In the genomic region with DNA sequence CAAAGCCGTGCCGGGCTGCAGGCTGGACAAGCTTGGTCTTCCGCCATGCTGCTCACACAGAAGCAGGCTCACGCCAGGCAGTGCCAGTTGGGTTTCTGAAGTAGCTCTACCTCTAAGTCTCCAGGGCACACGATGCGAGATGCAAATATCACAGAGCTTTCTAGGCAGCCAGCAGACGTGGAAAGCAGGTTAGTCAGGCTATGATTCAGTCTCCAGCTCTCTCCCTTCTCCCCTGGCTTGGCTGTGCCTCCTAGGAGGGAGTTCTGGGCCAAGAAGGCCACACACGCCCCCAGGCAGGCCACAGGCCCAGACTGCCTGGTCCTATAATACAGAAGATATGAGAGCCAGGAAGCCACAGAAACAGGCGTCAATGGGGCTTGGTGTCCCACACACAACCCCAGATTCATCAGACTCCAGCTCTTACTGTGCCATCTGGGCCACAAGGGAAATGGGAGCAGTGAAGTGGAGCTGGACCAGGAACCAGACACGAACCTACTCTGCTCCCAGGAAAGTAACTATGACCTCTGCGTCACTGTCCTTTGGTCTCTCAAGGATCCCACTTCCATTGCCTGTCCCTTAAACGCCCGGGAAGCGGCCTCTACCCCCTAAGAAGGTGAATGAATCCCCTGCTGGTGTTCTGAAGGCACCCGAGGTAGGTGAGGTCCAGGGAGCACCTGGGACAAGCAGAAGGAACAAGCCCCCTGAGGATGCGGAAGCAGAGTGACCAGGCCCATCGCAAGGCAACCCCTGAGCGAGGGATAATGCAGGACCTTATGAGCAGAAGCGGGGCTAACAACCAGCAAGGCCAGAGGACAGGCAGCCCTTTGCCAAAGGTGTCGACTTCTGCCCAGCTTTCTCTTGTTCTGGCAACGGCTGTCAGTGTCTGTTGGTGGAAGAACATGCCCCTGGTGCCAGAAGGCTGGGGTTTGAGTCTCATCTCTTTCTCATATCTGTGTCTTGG, we compare ENCODE assay signal across 9 cellular contexts.
DNase-seq lines count a peak whose midpoint lies in the region; ATAC-seq and TF ChIP-seq lines count a peak whose summit lies in the region.
"Had no signal": no experiment of that assay in that cellular context is flagged by ENCODE, and none has a peak within 500 bp of the region (broad histone marks: within the 10 kb centered on the region; RNA-seq: fewer than 3 reads in every experiment).

No MANE protein-coding gene starts in this region.

- peak overlapping the region; percentile 23 to 45 for H3K27ac ChIP-seq in breast epithelium
- H3K27ac ChIP-seq: suprapubic skin had no signal

- no peak for TF ChIP-seq POLR2A in breast epithelium (IDR thresholded peaks at IDR 0.05)

- no peak for TF ChIP-seq CTCF in breast epithelium (IDR thresholded peaks at IDR 0.05)

- intact Hi-C loops in breast epithelium (cut with DNase I; ENCODE audit: low total_unique reads), result no loop called here

- ATAC-seq in memory B cell (ENCODE audit: low read depth), result no peak
- ATAC-seq in HG03571 (IDR thresholded peaks at IDR 0.05; ENCODE audit: unreplicated experiment), result no peak
- ATAC-seq in GM21528 (IDR thresholded peaks at IDR 0.05; ENCODE audit: low FRiP score, unreplicated experiment), result no peak

- H3K9me3 ChIP-seq in breast epithelium, result no peaks in the 10 kb centered on the region
- H3K9me3 ChIP-seq: suprapubic skin had no signal

- peak overlapping the region; percentile 96 for H3K27ac Mint-ChIP-seq in memory B cell

- no peaks in the 10 kb centered on the region for H3K27me3 ChIP-seq in breast epithelium
- H3K27me3 ChIP-seq: suprapubic skin had no signal

- peak; percentile 29 to 39 for DNase-seq in stimulated activated CD4-positive, alpha-beta T cell treated with anti-CD3 and anti-CD28 coated beads, Interleukin-2, amount 100 ng/mL, for 24 hours
- DNase-seq in stimulated activated CD4-positive, alpha-beta T cell treated with anti-CD3 and anti-CD28 coated beads, Interleukin-4, amount 100 ng/mL, for 1 hour, result no peak
- DNase-seq in breast epithelium (ENCODE audit: low spot score in 2 of 2) (peak; percentile 49 to 54), memory B cell (ENCODE audit: low spot score in 2 of 2) (no peak), cerebellar nuclear complex (lab: John Stamatoyannopoulos, UW) (no peak), DMS153 (lab: John Stamatoyannopoulos, UW) (no peak)

- H3K9me3 Mint-ChIP-seq in memory B cell, result no peaks in the 10 kb centered on the region

- H3K36me3 Mint-ChIP-seq in memory B cell, result peaks cover 1% of the 10 kb centered on the region

- no peaks in the 10 kb centered on the region for H3K36me3 ChIP-seq in breast epithelium
- H3K36me3 ChIP-seq: suprapubic skin had no signal

- H3K4me3 ChIP-seq in breast epithelium, result no peak overlapping the region
- H3K4me3 ChIP-seq: suprapubic skin had no signal

- H3K4me3 Mint-ChIP-seq in memory B cell, result peak overlapping the region; percentile 11

- H3K27me3 Mint-ChIP-seq in memory B cell, result no peaks in the 10 kb centered on the region

- peaks cover 0 to 6% of the 10 kb centered on the region in 2 donors for H3K4me1 ChIP-seq in breast epithelium

- peaks cover 44% of the 10 kb centered on the region for H3K4me1 Mint-ChIP-seq in memory B cell

Comparison
In these comparisons a context has a peak if more than half of its experiments do, and no peak if none do; other contexts are left out.
1. DNase-seq: peak in stimulated activated CD4-positive, alpha-beta T cell treated with anti-CD3 and anti-CD28 coated beads, Interleukin-2, amount 100 ng/mL, for 24 hours (2 of 2) and breast epithelium (2 of 2); none in stimulated activated CD4-positive, alpha-beta T cell treated with anti-CD3 and anti-CD28 coated beads, Interleukin-4, amount 100 ng/mL, for 1 hour (single experiment), memory B cell (0 of 2), cerebellar nuclear complex (0 of 2) and DMS153 (single experiment).